10 cellular contexts compared by ENCODE assay signal in genomic region chrX:88613338-88613737, GRCh38.
DNase-seq lines count a peak whose midpoint lies in the region; ATAC-seq and TF ChIP-seq lines count a peak whose summit lies in the region.
"Had no signal": no experiment of that assay in that cellular context is flagged by ENCODE, and none has a peak within 500 bp of the region (broad histone marks: within the 10 kb centered on the region; RNA-seq: fewer than 3 reads in every experiment).

No MANE protein-coding gene starts in this region.

- DNase-seq in DMS53 treated with DMSO at 0.1 percent for 48 hours (lab: John Stamatoyannopoulos, UW; ENCODE audit: unreplicated experiment) = peak; percentile 59
- peak; percentile 1 for DNase-seq in astrocyte of the hippocampus (ENCODE audit: low read depth, low spot score)
- no peak for DNase-seq in lower lobe of right lung
- DNase-seq in T-helper 9 cell = no peak
- no peak for DNase-seq in activated CD4-positive, alpha-beta T cell treated with anti-CD3 and anti-CD28 coated beads for 1 hour

- H3K4me3 ChIP-seq in lower lobe of right lung = no peak overlapping the region

- ATAC-seq in lower lobe of right lung = no peak
- ATAC-seq in HG03025 (IDR thresholded peaks at IDR 0.05; ENCODE audit: low FRiP score, unreplicated experiment) = no peak
- ATAC-seq in GM21367 (IDR thresholded peaks at IDR 0.05; ENCODE audit: unreplicated experiment) = no peak

- intact Hi-C loops in lower lobe of right lung (cut with DNase I) = no loop called here

- TF ChIP-seq CTCF in LNCAP (IDR thresholded peaks at IDR 0.05) (peak; percentile 48; the same call in 1 of the 2 replicates), lower lobe of right lung (IDR thresholded peaks at IDR 0.05) (peak; percentile 13)

- no peaks in the 10 kb centered on the region for H3K9me3 ChIP-seq in lower lobe of right lung

- H3K27ac ChIP-seq in lower lobe of right lung = no peak overlapping the region
- H3K27ac ChIP-seq: epithelial cell of prostate, parathyroid adenoma had no signal

- no peaks in the 10 kb centered on the region for H3K4me1 ChIP-seq in lower lobe of right lung
- H3K4me1 ChIP-seq: parathyroid adenoma had no signal

- H3K27me3 ChIP-seq in lower lobe of right lung (ENCODE audit: low read depth) = no peaks in the 10 kb centered on the region

- no peaks in the 10 kb centered on the region for H3K36me3 ChIP-seq in lower lobe of right lung

Comparison
In these comparisons a context has a peak if more than half of its experiments do, and no peak if none do; other contexts are left out.
1. DNase-seq: peak in DMS53 treated with DMSO at 0.1 percent for 48 hours (single experiment) and astrocyte of the hippocampus (single experiment); none in lower lobe of right lung (single experiment), T-helper 9 cell (single experiment) and activated CD4-positive, alpha-beta T cell treated with anti-CD3 and anti-CD28 coated beads for 1 hour (single experiment).